Comparison of ENCODE assay signal across 34 cellular contexts in the genomic region with DNA sequence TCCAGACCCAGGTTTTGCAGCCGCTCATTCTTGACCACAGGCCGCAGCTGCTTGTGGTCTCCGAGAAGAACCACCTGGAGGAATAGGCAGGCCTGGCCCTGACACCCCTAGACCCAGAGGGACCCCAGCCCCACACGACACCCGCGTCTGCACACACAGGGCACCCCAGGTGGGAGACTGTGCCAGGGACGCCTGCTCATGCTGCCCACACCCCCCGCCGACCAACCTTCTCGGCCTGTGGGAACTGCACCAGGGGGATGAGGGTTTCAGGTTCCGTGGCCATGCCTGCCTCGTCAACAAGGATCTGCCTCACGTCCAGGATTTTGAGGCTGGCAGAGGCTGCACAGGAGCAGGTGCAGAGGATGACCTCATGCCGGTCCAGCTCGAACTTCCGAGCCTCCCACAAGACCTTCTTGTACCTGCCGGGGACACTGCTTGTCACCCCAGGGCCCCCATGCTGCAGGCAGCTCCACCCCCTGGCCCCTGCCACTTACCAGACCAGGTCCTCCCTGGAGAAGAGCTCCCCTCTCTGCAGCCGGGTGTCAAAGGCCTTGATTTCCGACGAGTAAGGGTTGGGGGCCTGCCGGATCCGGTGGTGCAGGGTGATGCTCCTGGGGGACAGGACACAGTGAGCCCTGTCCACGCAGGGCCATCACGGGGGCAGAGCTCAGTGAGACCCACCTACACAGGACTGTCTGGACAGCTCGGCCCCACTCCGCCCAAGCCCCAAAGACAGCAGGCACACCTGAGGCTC. TPM values are rescaled to one million over a fixed set of nuclear protein-coding genes. Genes with fewer than 3 reads are reported as not detected.
"Had no signal": no experiment of that assay in that cellular context is flagged by ENCODE, and none has a peak within 500 bp of the region (broad histone marks: within the 10 kb centered on the region; RNA-seq: fewer than 3 reads in every experiment).

No MANE protein-coding gene starts in this region.

- H3K27me3 Mint-ChIP-seq: activated CD4-positive, alpha-beta T cell treated with anti-CD3 and anti-CD28 coated beads, Interleukin-2, amount 10 ng/mL, durations not matched to agents 24 days and 14 days; activated CD8-positive, alpha-beta T cell treated with anti-CD3 and anti-CD28 coated beads for 36 hours; activated naive CD8-positive, alpha-beta T cell; activated T-cell treated with anti-CD3 and anti-CD28 coated beads, Interleukin-2, amount 50 U/mL, for 24 hours; central memory CD8-positive, alpha-beta T cell had no signal

- H3K36me3 ChIP-seq: cardiac muscle cell, SJCRH30, WERI-Rb-1 had no signal

- H3K9me3 ChIP-seq: Peyer's patch, SJCRH30 had no signal

- H3K4me1 ChIP-seq: SJCRH30 had no signal

- H3K4me3 Mint-ChIP-seq: activated CD4-positive, alpha-beta T cell treated with anti-CD3 and anti-CD28 coated beads, Interleukin-2, amount 10 ng/mL, durations not matched to agents 24 days and 14 days; activated CD8-positive, alpha-beta T cell treated with anti-CD3 and anti-CD28 coated beads for 36 hours; activated naive CD4-positive, alpha-beta T cell treated with anti-CD3 and anti-CD28 coated beads for 36 hours; activated naive CD8-positive, alpha-beta T cell; activated T-cell treated with anti-CD3 and anti-CD28 coated beads, Interleukin-2, amount 50 U/mL, for 24 hours; central memory CD8-positive, alpha-beta T cell had no signal

- H3K27me3 ChIP-seq: brain microvascular endothelial cell, cardiac muscle cell, Peyer's patch, SJCRH30 had no signal

- H3K27ac ChIP-seq: brain microvascular endothelial cell, cardiac muscle cell, Peyer's patch, SJCRH30, SK-N-MC, WERI-Rb-1 had no signal

- H3K4me1 Mint-ChIP-seq: activated CD4-positive, alpha-beta T cell treated with anti-CD3 and anti-CD28 coated beads, Interleukin-2, amount 10 ng/mL, durations not matched to agents 24 days and 14 days had no signal

- DNase-seq: activated CD4-positive, alpha-beta T cell treated with anti-CD3 and anti-CD28 coated beads, Interleukin-2, amount 10 ng/mL, durations not matched to agents 24 days and 14 days; activated CD4-positive, alpha-beta T cell treated with anti-CD3 and anti-CD28 coated beads, Interleukin-2, amount 50 U/mL, for 4 hours; activated CD4-positive, CD25-positive, alpha-beta regulatory T cell; activated CD8-positive, alpha-beta T cell treated with anti-CD3 and anti-CD28 coated beads for 36 hours; activated gamma-delta T cell treated with Interleukin-2 at 50 U/mL for 16 hours; activated naive CD4-positive, alpha-beta T cell treated with anti-CD3 and anti-CD28 coated beads for 36 hours; activated T-cell treated with anti-CD3 and anti-CD28 coated beads, Interleukin-2, amount 50 U/mL, for 24 hours; amniotic stem cell; aorta; brain microvascular endothelial cell; MM.1S; MV-4-11; NCI-H1092; NCI-H1436 treated with DMSO at 0.1 percent for 48 hours; NCI-H1694 treated with DMSO at 0.1 percent for 48 hours; NCI-H2029; NCI-H345; NCI-H524 treated with DMSO at 0.1 percent for 48 hours; Peyer's patch; RPMI8226; SHP77; SJCRH30; T1000; WERI-Rb-1 had no signal

- H3K9me3 Mint-ChIP-seq: activated CD4-positive, alpha-beta T cell treated with anti-CD3 and anti-CD28 coated beads, Interleukin-2, amount 10 ng/mL, durations not matched to agents 24 days and 14 days; activated CD8-positive, alpha-beta T cell treated with anti-CD3 and anti-CD28 coated beads for 36 hours; activated naive CD4-positive, alpha-beta T cell treated with anti-CD3 and anti-CD28 coated beads for 36 hours; activated T-cell treated with anti-CD3 and anti-CD28 coated beads, Interleukin-2, amount 50 U/mL, for 24 hours; activated T-helper 2 cell treated with anti-CD3 and anti-CD28 coated beads, Interferon-gamma antibody, Interleukin-2, Interleukin-4, amounts not matched to agents 10 μg/mL and 5 μg/mL and 100 μg/mL, durations not matched to agents 14 hours and 24 hours and 36 hours; central memory CD8-positive, alpha-beta T cell had no signal

- H3K4me3 ChIP-seq: cardiac muscle cell, Peyer's patch, SJCRH30, SK-N-MC had no signal

- H3K27ac Mint-ChIP-seq: activated CD8-positive, alpha-beta T cell treated with anti-CD3 and anti-CD28 coated beads for 36 hours; activated naive CD4-positive, alpha-beta T cell treated with anti-CD3 and anti-CD28 coated beads for 36 hours; activated naive CD8-positive, alpha-beta T cell; activated T-cell treated with anti-CD3 and anti-CD28 coated beads, Interleukin-2, amount 50 U/mL, for 24 hours; activated T-helper 2 cell treated with anti-CD3 and anti-CD28 coated beads, Interferon-gamma antibody, Interleukin-2, Interleukin-4, amounts not matched to agents 10 μg/mL and 5 μg/mL and 100 μg/mL, durations not matched to agents 14 hours and 24 hours and 36 hours had no signal

RNA-seq across cellular contexts. Expression of gene SRMS, which starts 13.5 kb away (rescaled TPM):
- total RNA-seq: activated CD4-positive, alpha-beta T cell treated with anti-CD3 and anti-CD28 coated beads, Interleukin-2, amount 10 ng/mL, durations not matched to agents 24 days and 14 days; activated CD8-positive, alpha-beta memory T cell treated with anti-CD3 and anti-CD28 coated beads for 36 hours; activated CD8-positive, alpha-beta T cell treated with anti-CD3 and anti-CD28 coated beads for 36 hours; activated naive CD4-positive, alpha-beta T cell treated with anti-CD3 and anti-CD28 coated beads for 36 hours; activated T-helper 2 cell treated with anti-CD3 and anti-CD28 coated beads, Interferon-gamma antibody, Interleukin-2, Interleukin-4, amounts not matched to agents 10 μg/mL and 5 μg/mL and 100 μg/mL, durations not matched to agents 14 hours and 24 hours and 36 hours; aorta; cardiac muscle cell; LHCN-M2; NCI-H460; Peyer's patch; SJCRH30; T-helper 1 cell treated with Interleukin-12 subunit alpha and Interleukin-12 subunit beta and Interleukin-4 antibody, amounts not matched to agents 30 ng/mL and 1 ng/mL, for 36 hours; T-helper 2 cell treated with Interferon-gamma antibody and Interleukin-4, amounts not matched to agents 100 ng/mL and 5 ng/mL, for 36 hours had no signal
- polyA plus RNA-seq: aorta, cardiac muscle cell had no signal

RNA-seq across cellular contexts. Expression of gene PTK6, which starts 23.9 kb away (rescaled TPM):
- total RNA-seq: cardiac muscle cell had no signal
